8 cellular contexts compared by ENCODE assay signal in the genomic region with DNA sequence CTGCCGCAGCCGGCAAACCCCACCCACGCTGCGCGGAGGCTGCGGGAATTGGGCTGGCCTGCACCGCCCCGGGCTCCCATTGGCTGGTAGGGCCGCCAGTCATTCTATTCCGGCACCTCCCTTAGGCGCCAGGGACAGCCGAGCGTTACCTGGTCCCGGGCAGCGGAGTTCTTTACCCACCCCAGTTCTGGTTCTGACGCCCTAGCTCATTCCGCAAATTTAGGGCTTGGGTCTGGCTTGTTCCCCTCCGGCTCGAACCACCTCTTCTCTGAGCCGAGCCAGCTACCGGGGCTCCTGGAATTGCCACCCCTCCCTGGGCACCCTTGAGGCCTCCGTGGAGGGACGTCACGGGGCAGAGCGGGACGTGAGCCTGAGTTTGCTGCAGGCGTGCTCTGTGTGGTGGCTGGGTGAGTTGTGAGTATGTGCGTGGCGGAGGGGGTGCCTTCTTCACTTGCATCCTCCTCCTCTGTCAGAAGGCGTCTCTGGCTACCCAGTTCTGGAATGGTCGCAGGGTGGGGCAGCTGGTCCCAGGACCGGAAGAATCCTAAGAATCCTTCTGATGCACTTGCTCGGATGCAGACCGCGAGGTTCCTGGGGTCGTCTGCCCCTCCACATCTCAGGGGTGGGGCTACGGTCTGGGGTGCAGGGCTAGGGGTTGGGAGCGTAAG. TPM values are rescaled to one million over a fixed set of nuclear protein-coding genes. Genes with fewer than 3 reads are reported as not detected.
DNase-seq lines count a peak whose midpoint lies in the region; ATAC-seq and TF ChIP-seq lines count a peak whose summit lies in the region.

A gene (minus strand): TSS at position 2 of the 668 bp plus-strand sequence. CDS start 910 bp downstream, outside the sequence.
A gene with protein sequence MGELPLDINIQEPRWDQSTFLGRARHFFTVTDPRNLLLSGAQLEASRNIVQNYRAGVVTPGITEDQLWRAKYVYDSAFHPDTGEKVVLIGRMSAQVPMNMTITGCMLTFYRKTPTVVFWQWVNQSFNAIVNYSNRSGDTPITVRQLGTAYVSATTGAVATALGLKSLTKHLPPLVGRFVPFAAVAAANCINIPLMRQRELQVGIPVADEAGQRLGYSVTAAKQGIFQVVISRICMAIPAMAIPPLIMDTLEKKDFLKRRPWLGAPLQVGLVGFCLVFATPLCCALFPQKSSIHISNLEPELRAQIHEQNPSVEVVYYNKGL (plus strand): TSS at position 107 of the 668 bp plus-strand sequence. CDS start 3,461 bp downstream, outside the sequence.

- H4K12ac ChIP-seq in trophoblast cell (ENCODE audit: low read depth, low read length), result no peak within 1 kb of the TSS

- H3K79me2 ChIP-seq in trophoblast cell (ENCODE audit: control insufficient read depth, insufficient read depth, low read length, poor library complexity), result no peaks in the 10 kb centered on the region

- H3K27me3 Mint-ChIP-seq in activated naive CD8-positive, alpha-beta T cell treated with anti-CD3 and anti-CD28 coated beads, Interleukin-2, amount 50 U/mL, for 24 hours, result no peaks in the 10 kb centered on the region

- peak within 1 kb of the TSS; percentile 93 for H3K27ac Mint-ChIP-seq in activated naive CD8-positive, alpha-beta T cell treated with anti-CD3 and anti-CD28 coated beads, Interleukin-2, amount 50 U/mL, for 24 hours

- H3K27me3 ChIP-seq in cardiac muscle cell (peaks cover 9% of the 10 kb centered on the region), trophoblast cell (ENCODE audit: insufficient read depth, low read length) (no peaks in the 10 kb centered on the region), tibial nerve (no peaks in the 10 kb centered on the region)

- H3K14ac ChIP-seq in trophoblast cell (ENCODE audit: low read length), result peak within 1 kb of the TSS; percentile 29

- H2BK12ac ChIP-seq in trophoblast cell (ENCODE audit: low read length), result peak within 1 kb of the TSS; percentile 5

- H3K79me1 ChIP-seq in trophoblast cell (ENCODE audit: low read length), result peaks cover 9% of the 10 kb centered on the region

- peak within 1 kb of the TSS; percentile 82 for H3K4me2 ChIP-seq in trophoblast cell (ENCODE audit: low read length)

- H3K4me3 ChIP-seq in cardiac muscle cell, result peak within 1 kb of the TSS; percentile 43
- peak within 1 kb of the TSS; percentile 60 for H3K4me3 ChIP-seq in trophoblast cell (ENCODE audit: low read depth, low read length)
- H3K4me3 ChIP-seq in tibial nerve, result peak within 1 kb of the TSS; percentile 69 to 86 (median 80)

- no peaks in the 10 kb centered on the region for H3K9me3 ChIP-seq in cardiac muscle cell (ENCODE audit: low read depth)
- H3K9me3 ChIP-seq in trophoblast cell (ENCODE audit: insufficient read depth, low read depth, low read length), result no peaks in the 10 kb centered on the region
- H3K9me3 ChIP-seq in tibial nerve, result no peaks in the 10 kb centered on the region

- DNase-seq in GM04503 (ENCODE audit: low read depth) (peak; percentile 42), NCI-H1092 treated with DMSO at 0.1 percent for 48 hours (lab: John Stamatoyannopoulos, UW) (peak; percentile 75), SW 1271 (lab: John Stamatoyannopoulos, UW) (peak; percentile 52 to 82), cardiac muscle cell (ENCODE audit: low read depth in 1 of 2, low spot score in 1 of 2) (peak; percentile 95 to 96), trophoblast cell (peak; percentile 98 to 99), tibial nerve (ENCODE audit: low spot score in 2 of 2) (peak; percentile 94 to 95)
- DNase-seq in activated naive CD8-positive, alpha-beta T cell treated with anti-CD3 and anti-CD28 coated beads, Interleukin-2, amount 50 U/mL, for 24 hours, result peak; percentile 98

- WGBS in trophoblast cell (ENCODE audit: extremely low coverage, insufficient coverage, insufficient read length), result no CpG with 5 or more reads among the region's 38 CpGs
- WGBS in tibial nerve, 2 donors, result 0 to 1% methylated on average over 18 to 29 of the region's 38 CpGs

- no peak for TF ChIP-seq CTCF in cardiac muscle cell (IDR thresholded peaks at IDR 0.05; ENCODE audit: low read depth, low read length)
- peak in 2 of 5 experiments; percentile 34 to 39 for TF ChIP-seq CTCF in tibial nerve (IDR thresholded peaks at IDR 0.05)

- H3K23ac ChIP-seq in trophoblast cell (ENCODE audit: low read length), result no peak within 1 kb of the TSS

- H3K36me3 Mint-ChIP-seq in activated naive CD8-positive, alpha-beta T cell treated with anti-CD3 and anti-CD28 coated beads, Interleukin-2, amount 50 U/mL, for 24 hours (ENCODE audit: low read depth), result peaks cover 2% of the 10 kb centered on the region

- no peak within 1 kb of the TSS for H3K27ac ChIP-seq in cardiac muscle cell
- peak within 1 kb of the TSS; percentile 66 for H3K27ac ChIP-seq in trophoblast cell (ENCODE audit: low read depth, low read length)
- peak within 1 kb of the TSS; percentile 98 to 99 (median 99) for H3K27ac ChIP-seq in tibial nerve

- peak within 1 kb of the TSS; percentile 64 for H4K91ac ChIP-seq in trophoblast cell (ENCODE audit: low read depth, low read length)

- TF ChIP-seq EP300 in tibial nerve (IDR thresholded peaks at IDR 0.05), result peak in 1 of 2 donors; percentile 97

- peaks cover 27% of the 10 kb centered on the region for H3K4me1 Mint-ChIP-seq in activated naive CD8-positive, alpha-beta T cell treated with anti-CD3 and anti-CD28 coated beads, Interleukin-2, amount 50 U/mL, for 24 hours

- H3K9ac ChIP-seq in trophoblast cell (ENCODE audit: low read length), result no peak within 1 kb of the TSS

- peak; percentile 85 to 97 for TF ChIP-seq POLR2A in tibial nerve (IDR thresholded peaks at IDR 0.05)

- peak within 1 kb of the TSS; percentile 58 for H2AFZ ChIP-seq in trophoblast cell (ENCODE audit: insufficient read depth, low read length, poor library complexity)

- no peak within 1 kb of the TSS for H2AK5ac ChIP-seq in trophoblast cell (ENCODE audit: low read length)

- ATAC-seq in HG02610 (IDR thresholded peaks at IDR 0.05; ENCODE audit: unreplicated experiment), result peak; percentile 92
- peak; percentile 71 for ATAC-seq in activated naive CD8-positive, alpha-beta T cell treated with anti-CD3 and anti-CD28 coated beads, Interleukin-2, amount 50 U/mL, for 24 hours

- no peak within 1 kb of the TSS for H2BK5ac ChIP-seq in trophoblast cell (ENCODE audit: low read depth, low read length, poor library complexity)

- H3K4me1 ChIP-seq in cardiac muscle cell (ENCODE audit: low read depth) (peaks cover 26% of the 10 kb centered on the region), trophoblast cell (ENCODE audit: control insufficient read depth in 1 of 2, insufficient read depth in 2 of 2, low read length in 2 of 2) (peaks cover 17 to 25% of the 10 kb centered on the region in 2 experiments), tibial nerve (peaks cover 0 to 37% (median 21%) of the 10 kb centered on the region in 4 donors)

- peak within 1 kb of the TSS; percentile 23 for H2BK120ac ChIP-seq in trophoblast cell (ENCODE audit: insufficient read depth, low read length, poor library complexity)

- H3K18ac ChIP-seq in trophoblast cell (ENCODE audit: low read length), result no peak within 1 kb of the TSS

- no peaks in the 10 kb centered on the region for H3K36me3 ChIP-seq in cardiac muscle cell
- H3K36me3 ChIP-seq in trophoblast cell (ENCODE audit: control insufficient read depth in 1 of 2, insufficient read depth in 2 of 2, low read length in 2 of 2), result peaks cover 7 to 9% of the 10 kb centered on the region in 2 experiments
- peaks cover 0 to 18% (median 11%) of the 10 kb centered on the region in 3 donors for H3K36me3 ChIP-seq in tibial nerve

- H3K4ac ChIP-seq in trophoblast cell (ENCODE audit: low read depth, low read length), result no peak within 1 kb of the TSS

- H3K9me3 Mint-ChIP-seq in activated naive CD8-positive, alpha-beta T cell treated with anti-CD3 and anti-CD28 coated beads, Interleukin-2, amount 50 U/mL, for 24 hours, result no peaks in the 10 kb centered on the region

- peak within 1 kb of the TSS; percentile 83 for H3K4me3 Mint-ChIP-seq in activated naive CD8-positive, alpha-beta T cell treated with anti-CD3 and anti-CD28 coated beads, Interleukin-2, amount 50 U/mL, for 24 hours

- peak within 1 kb of the TSS; percentile 15 for H4K8ac ChIP-seq in trophoblast cell (ENCODE audit: low read depth, low read length)

RNA-seq across cellular contexts. Expression of the first gene that starts in this region (rescaled TPM):
- 1.3 and 4.5 TPM in 2 replicates for total RNA-seq in cardiac muscle cell
- polyA plus RNA-seq in cardiac muscle cell, result 2.4 and 7.7 TPM in 2 replicates
- 0.68 and 0.79 TPM in 2 replicates for polyA plus RNA-seq in trophoblast cell (2013)
- total RNA-seq in tibial nerve, result 1 to 10 TPM in 3 of 4 donors, under 1 TPM in 1; 0.84 to 2.4 (median 1.9) TPM

RNA-seq across cellular contexts. Expression of the second gene that starts in this region (rescaled TPM):
- total RNA-seq in cardiac muscle cell, result 32.7 and 37.8 TPM in 2 replicates
- 23.3 and 23.4 TPM in 2 replicates for polyA plus RNA-seq in cardiac muscle cell
- polyA plus RNA-seq in trophoblast cell (2013), result 20.6 and 20.8 TPM in 2 replicates
- 100 to 1,000 TPM in 2 of 4 donors, 10 to 100 TPM in 2; 77.4 to 181 (median 106) TPM for total RNA-seq in tibial nerve

Comparison
In these comparisons a context has a peak if more than half of its experiments do, and no peak if none do; other contexts are left out.
1. DNase-seq: peak in every context shown above with its lines; median percentile 98 in trophoblast cell; 98 in activated naive CD8-positive, alpha-beta T cell treated with anti-CD3 and anti-CD28 coated beads, Interleukin-2, amount 50 U/mL, for 24 hours; 96 in cardiac muscle cell; 94 in tibial nerve; 75 in NCI-H1092 treated with DMSO at 0.1 percent for 48 hours; 67 in SW 1271; 42 in GM04503.